8 cellular contexts compared by ENCODE assay signal in the genomic region with DNA sequence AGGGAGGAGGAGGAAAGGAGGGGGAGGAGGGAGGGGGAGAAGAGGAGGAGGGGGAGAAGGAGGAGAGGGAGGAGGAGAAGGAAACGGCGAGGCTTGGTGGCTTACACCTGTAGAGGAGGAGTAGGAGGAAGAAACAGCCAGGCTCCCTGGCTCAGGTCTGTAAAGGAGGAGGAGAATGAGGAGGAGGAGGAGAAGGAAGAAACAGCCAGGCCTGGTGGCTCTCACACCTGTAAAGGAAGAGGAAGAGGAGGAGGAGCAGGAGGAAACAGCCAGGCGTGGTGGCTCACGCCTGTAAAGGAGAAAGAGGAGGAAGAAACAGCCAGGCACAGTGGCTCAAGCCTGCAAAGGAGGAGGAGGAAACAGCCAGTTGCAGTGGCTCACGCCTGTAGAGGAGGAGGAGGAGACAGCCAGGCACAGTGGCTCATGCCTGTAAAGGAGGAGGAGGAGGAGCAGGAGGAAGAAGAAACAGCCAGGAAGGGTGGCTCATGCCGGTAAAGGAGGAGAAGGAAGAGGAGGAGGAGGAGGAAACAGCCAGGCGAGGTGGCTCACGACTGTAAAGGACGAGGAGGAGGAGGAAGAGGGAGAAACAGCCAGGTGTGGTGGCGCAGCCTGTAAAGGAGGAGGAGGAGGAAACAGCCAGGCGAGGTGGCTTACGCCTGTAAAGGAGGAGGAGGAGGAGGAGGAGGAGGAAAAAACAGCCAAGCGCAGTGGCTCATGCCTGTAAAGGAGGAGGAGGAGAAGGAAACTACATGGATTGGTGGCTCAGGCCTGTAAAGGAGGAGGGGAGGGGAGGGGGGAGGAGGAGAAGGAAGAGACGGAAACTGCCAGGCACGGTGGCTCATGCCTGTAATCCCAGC. TPM values are rescaled to one million over a fixed set of nuclear protein-coding genes. Genes with fewer than 3 reads are reported as not detected.
A peak's percentile ranks its signal among the peaks of the same experiment; 100 is the strongest.
DNase-seq lines count a peak whose midpoint lies in the region; ATAC-seq and TF ChIP-seq lines count a peak whose summit lies in the region.

No MANE protein-coding gene starts in this region.

- H3K9me3 ChIP-seq in mucosa of stomach (ENCODE audit: control insufficient read depth, low read length): no peaks in the 10 kb centered on the region
- no peaks in the 10 kb centered on the region for H3K9me3 ChIP-seq in tibial artery

- H3K9me3 Mint-ChIP-seq in activated CD8-positive, alpha-beta memory T cell treated with anti-CD3 and anti-CD28 coated beads, Interleukin-2, amount 10 ng/mL, durations not matched to agents 7 days and 5 days (ENCODE audit: low read depth): no peaks in the 10 kb centered on the region

- DNase-seq in AML-193 (lab: John Stamatoyannopoulos, UW): peak; percentile 79 to 86
- DNase-seq in NCI-H82 treated with DMSO at 0.1 percent for 48 hours (lab: John Stamatoyannopoulos, UW; ENCODE audit: unreplicated experiment): peak; percentile 70
- peak; percentile 56 for DNase-seq in activated CD8-positive, alpha-beta memory T cell treated with anti-CD3 and anti-CD28 coated beads, Interleukin-2, amount 10 ng/mL, durations not matched to agents 7 days and 5 days
- peak; percentile 88 for DNase-seq in epithelial cell of prostate (ENCODE audit: low read depth, low spot score)
- peak; percentile 85 to 92 for DNase-seq in tibial artery

- in situ Hi-C loops in GM18951 (cut with MboI; ENCODE audit: low sequenced_read_pairs, unreplicated experiment): no loop called here

- H3K27me3 Mint-ChIP-seq in activated CD8-positive, alpha-beta memory T cell treated with anti-CD3 and anti-CD28 coated beads, Interleukin-2, amount 10 ng/mL, durations not matched to agents 7 days and 5 days: no peaks in the 10 kb centered on the region

- H3K27ac ChIP-seq in epithelial cell of prostate (peak overlapping the region; percentile 90), tibial artery (peak overlapping the region; percentile 90)

- H3K36me3 ChIP-seq in mucosa of stomach (ENCODE audit: control insufficient read depth, insufficient read depth, low read length) (no peaks in the 10 kb centered on the region), tibial artery (no peaks in the 10 kb centered on the region)

- no peak for TF ChIP-seq CTCF in tibial artery (IDR thresholded peaks at IDR 0.05)

- H3K36me3 Mint-ChIP-seq in activated CD8-positive, alpha-beta memory T cell treated with anti-CD3 and anti-CD28 coated beads, Interleukin-2, amount 10 ng/mL, durations not matched to agents 7 days and 5 days: peaks cover 2% of the 10 kb centered on the region

- H3K4me3 Mint-ChIP-seq in activated CD8-positive, alpha-beta memory T cell treated with anti-CD3 and anti-CD28 coated beads, Interleukin-2, amount 10 ng/mL, durations not matched to agents 7 days and 5 days: peak overlapping the region; percentile 77

- H3K27ac Mint-ChIP-seq in activated CD8-positive, alpha-beta memory T cell treated with anti-CD3 and anti-CD28 coated beads, Interleukin-2, amount 10 ng/mL, durations not matched to agents 7 days and 5 days: peak overlapping the region; percentile 77

- intact Hi-C loops in tibial artery (cut with DNase I; ENCODE audit: low total_unique reads): no loop called here

- peak; percentile 70 for ATAC-seq in HG03342 (IDR thresholded peaks at IDR 0.05; ENCODE audit: unreplicated experiment)
- peak; percentile 85 for ATAC-seq in activated CD8-positive, alpha-beta memory T cell treated with anti-CD3 and anti-CD28 coated beads, Interleukin-2, amount 10 ng/mL, durations not matched to agents 7 days and 5 days

- H3K27me3 ChIP-seq in mucosa of stomach (ENCODE audit: control insufficient read depth, insufficient read depth, low read length) (no peaks in the 10 kb centered on the region), tibial artery (no peaks in the 10 kb centered on the region)

- peaks cover 11% of the 10 kb centered on the region for H3K4me1 Mint-ChIP-seq in activated CD8-positive, alpha-beta memory T cell treated with anti-CD3 and anti-CD28 coated beads, Interleukin-2, amount 10 ng/mL, durations not matched to agents 7 days and 5 days

- peaks cover 8% of the 10 kb centered on the region for H3K4me1 ChIP-seq in mucosa of stomach (ENCODE audit: control insufficient read depth, insufficient read depth, low read length)
- peaks cover 0 to 12% (median 2%) of the 10 kb centered on the region in 4 donors for H3K4me1 ChIP-seq in tibial artery

- CTCF ChIA-PET in activated CD8-positive, alpha-beta memory T cell treated with anti-CD3 and anti-CD28 coated beads, Interleukin-2, amount 10 ng/mL, durations not matched to agents 7 days and 5 days (lab: Charles Lee): no interaction called here

- H3K4me3 ChIP-seq in mucosa of stomach (ENCODE audit: low read length) (peak overlapping the region; percentile 43), tibial artery (peak overlapping the region; percentile 48 to 60)

- TF ChIP-seq POLR2A in GM18951 (IDR thresholded peaks at IDR 0.05; ENCODE audit: extremely low read depth, insufficient read depth, insufficient read length): peak; percentile 36

- peak overlapping the region; percentile 77 for H3K9ac ChIP-seq in mucosa of stomach (ENCODE audit: low read length)

RNA-seq across cellular contexts. Expression of gene CRCP, which starts 14.9 kb away (rescaled TPM):
- 10 to 100 TPM; 28.3 to 29.4 TPM for total RNA-seq in activated CD8-positive, alpha-beta memory T cell treated with anti-CD3 and anti-CD28 coated beads, Interleukin-2, amount 10 ng/mL, durations not matched to agents 7 days and 5 days

RNA-seq across cellular contexts. Expression of gene ASL, which starts 24.2 kb away (rescaled TPM):
- 10 to 100 TPM; 30.1 to 36.7 TPM for total RNA-seq in activated CD8-positive, alpha-beta memory T cell treated with anti-CD3 and anti-CD28 coated beads, Interleukin-2, amount 10 ng/mL, durations not matched to agents 7 days and 5 days

Comparison
In these comparisons a context has a peak if more than half of its experiments do, and no peak if none do; other contexts are left out.
1. Peak in every context shown above with its lines: DNase-seq, ATAC-seq, H3K4me3 ChIP-seq and H3K27ac ChIP-seq.